In the genomic region with DNA sequence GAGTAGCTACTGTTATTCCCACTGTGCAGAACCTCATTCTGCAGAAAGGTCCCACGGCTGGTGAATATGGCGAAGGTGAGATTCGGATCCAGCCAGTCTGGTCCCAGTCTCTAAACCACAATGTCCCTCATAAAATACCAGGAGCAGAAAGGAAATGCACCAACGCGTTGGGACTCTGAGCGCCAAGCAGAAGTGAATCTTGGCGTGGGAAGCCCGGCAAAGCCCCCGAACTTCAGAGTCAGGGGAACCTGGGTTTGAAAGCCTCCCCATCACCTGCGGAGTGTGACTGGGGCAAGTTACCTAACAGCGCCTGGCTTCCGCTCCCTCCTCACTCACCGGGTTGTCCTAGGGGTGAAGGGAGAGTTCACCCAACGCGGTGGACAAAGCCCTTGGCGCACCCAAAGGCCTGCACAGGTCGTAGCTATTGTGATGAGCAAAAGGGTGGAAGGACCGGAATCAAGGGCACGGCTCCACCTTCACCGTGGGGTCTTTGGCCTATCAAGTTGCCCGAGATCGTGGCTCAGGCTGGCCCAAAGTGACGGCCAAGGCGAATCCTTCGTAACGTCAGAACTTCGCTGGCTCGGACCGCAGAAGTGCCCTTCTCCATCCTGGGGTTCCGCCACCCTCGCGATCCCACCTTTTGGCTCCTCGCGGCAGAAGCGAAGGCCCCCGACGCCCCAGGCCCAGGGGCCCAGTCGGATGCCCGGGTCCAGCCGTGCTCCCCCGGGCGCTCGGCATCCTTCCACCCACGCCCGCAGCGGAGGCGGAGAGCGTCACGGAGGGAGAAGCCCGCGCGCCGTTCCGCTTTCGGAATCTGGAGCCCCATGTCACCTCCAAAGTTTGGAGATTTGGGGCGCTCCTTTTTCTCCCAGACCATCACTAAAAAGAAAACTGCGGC, we compare ENCODE assay signal across 1 cellular context.
TF ChIP-seq lines count a peak whose summit lies in the region.

No MANE protein-coding gene starts in this region.

TF ChIP-seq in WTC11, 78 proteins besides CTCF, POLR2A, EP300 and RAD21:
- TF ChIP-seq, protein P1, sequence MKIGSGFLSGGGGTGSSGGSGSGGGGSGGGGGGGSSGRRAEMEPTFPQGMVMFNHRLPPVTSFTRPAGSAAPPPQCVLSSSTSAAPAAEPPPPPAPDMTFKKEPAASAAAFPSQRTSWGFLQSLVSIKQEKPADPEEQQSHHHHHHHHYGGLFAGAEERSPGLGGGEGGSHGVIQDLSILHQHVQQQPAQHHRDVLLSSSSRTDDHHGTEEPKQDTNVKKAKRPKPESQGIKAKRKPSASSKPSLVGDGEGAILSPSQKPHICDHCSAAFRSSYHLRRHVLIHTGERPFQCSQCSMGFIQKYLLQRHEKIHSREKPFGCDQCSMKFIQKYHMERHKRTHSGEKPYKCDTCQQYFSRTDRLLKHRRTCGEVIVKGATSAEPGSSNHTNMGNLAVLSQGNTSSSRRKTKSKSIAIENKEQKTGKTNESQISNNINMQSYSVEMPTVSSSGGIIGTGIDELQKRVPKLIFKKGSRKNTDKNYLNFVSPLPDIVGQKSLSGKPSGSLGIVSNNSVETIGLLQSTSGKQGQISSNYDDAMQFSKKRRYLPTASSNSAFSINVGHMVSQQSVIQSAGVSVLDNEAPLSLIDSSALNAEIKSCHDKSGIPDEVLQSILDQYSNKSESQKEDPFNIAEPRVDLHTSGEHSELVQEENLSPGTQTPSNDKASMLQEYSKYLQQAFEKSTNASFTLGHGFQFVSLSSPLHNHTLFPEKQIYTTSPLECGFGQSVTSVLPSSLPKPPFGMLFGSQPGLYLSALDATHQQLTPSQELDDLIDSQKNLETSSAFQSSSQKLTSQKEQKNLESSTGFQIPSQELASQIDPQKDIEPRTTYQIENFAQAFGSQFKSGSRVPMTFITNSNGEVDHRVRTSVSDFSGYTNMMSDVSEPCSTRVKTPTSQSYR (CRISPR knock-in tag; IDR thresholded peaks at IDR 0.05), result no peak
- TF ChIP-seq, protein P2, sequence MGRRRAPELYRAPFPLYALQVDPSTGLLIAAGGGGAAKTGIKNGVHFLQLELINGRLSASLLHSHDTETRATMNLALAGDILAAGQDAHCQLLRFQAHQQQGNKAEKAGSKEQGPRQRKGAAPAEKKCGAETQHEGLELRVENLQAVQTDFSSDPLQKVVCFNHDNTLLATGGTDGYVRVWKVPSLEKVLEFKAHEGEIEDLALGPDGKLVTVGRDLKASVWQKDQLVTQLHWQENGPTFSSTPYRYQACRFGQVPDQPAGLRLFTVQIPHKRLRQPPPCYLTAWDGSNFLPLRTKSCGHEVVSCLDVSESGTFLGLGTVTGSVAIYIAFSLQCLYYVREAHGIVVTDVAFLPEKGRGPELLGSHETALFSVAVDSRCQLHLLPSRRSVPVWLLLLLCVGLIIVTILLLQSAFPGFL (CRISPR knock-in tag; IDR thresholded peaks at IDR 0.05; ENCODE audit: borderline replicate concordance), result no peak
- 0 out of 2 replicates have a peak, but pooled peaks have one; percentile 23 for TF ChIP-seq TP53 (CRISPR knock-in tag; IDR thresholded peaks at IDR 0.05)
